Comparison of ENCODE assay signal across 9 cellular contexts in genomic region chrX:100409316-100410082, GRCh38. TPM values are rescaled to one million over a fixed set of nuclear protein-coding genes. Genes with fewer than 3 reads are reported as not detected.
DNase-seq lines count a peak whose midpoint lies in the region; ATAC-seq and TF ChIP-seq lines count a peak whose summit lies in the region.
"Had no signal": no experiment of that assay in that cellular context is flagged by ENCODE, and none has a peak within 500 bp of the region (broad histone marks: within the 10 kb centered on the region; RNA-seq: fewer than 3 reads in every experiment).

No MANE protein-coding gene starts in this region.

- ATAC-seq in thoracic aorta (ENCODE audit: insufficient number of reproducible peaks, low FRiP score, low read depth) (no peak), GM19467 (IDR thresholded peaks at IDR 0.05; ENCODE audit: unreplicated experiment) (no peak), GM18868 (IDR thresholded peaks at IDR 0.05; ENCODE audit: unreplicated experiment) (no peak)

- no peaks in the 10 kb centered on the region for H3K36me3 ChIP-seq in thoracic aorta

- DNase-seq in activated CD4-positive, alpha-beta T cell treated with anti-CD3 and anti-CD28 coated beads, Interleukin-2, amount 10 ng/mL, durations not matched to agents 24 days and 14 days = peak; percentile 48
- no peak for DNase-seq in activated CD4-positive, alpha-beta T cell treated with anti-CD3 and anti-CD28 coated beads, Interleukin-2, amount 50 U/mL, for 1 hour
- DNase-seq in activated naive CD8-positive, alpha-beta T cell treated with anti-CD3 and anti-CD28 coated beads for 36 hours = no peak
- DNase-seq in iris pigment epithelial cell (ENCODE audit: low read depth) (peak; percentile 5), thoracic aorta (ENCODE audit: low spot score) (no peak)
- no peak for DNase-seq in stimulated activated CD8-positive, alpha-beta memory T cell treated with anti-CD3 and anti-CD28 coated beads, Interleukin-4, amount 100 ng/mL, for 48 hours

- H3K4me1 ChIP-seq in thoracic aorta (ENCODE audit: control insufficient read depth in 1 of 2, low read depth in 2 of 2) = peaks cover 0 to 9% of the 10 kb centered on the region in 2 donors

- peak overlapping the region; percentile 80 for H3K27ac Mint-ChIP-seq in activated CD4-positive, alpha-beta T cell treated with anti-CD3 and anti-CD28 coated beads, Interleukin-2, amount 10 ng/mL, durations not matched to agents 24 days and 14 days
- no peak overlapping the region for H3K27ac Mint-ChIP-seq in activated naive CD8-positive, alpha-beta T cell treated with anti-CD3 and anti-CD28 coated beads for 36 hours
- H3K27ac Mint-ChIP-seq: CD4-positive, CD25-positive, alpha-beta regulatory T cell had no signal

- no peaks in the 10 kb centered on the region for H3K9me3 Mint-ChIP-seq in activated CD4-positive, alpha-beta T cell treated with anti-CD3 and anti-CD28 coated beads, Interleukin-2, amount 10 ng/mL, durations not matched to agents 24 days and 14 days
- H3K9me3 Mint-ChIP-seq in activated naive CD8-positive, alpha-beta T cell treated with anti-CD3 and anti-CD28 coated beads for 36 hours = no peaks in the 10 kb centered on the region

- H3K4me1 Mint-ChIP-seq in activated CD4-positive, alpha-beta T cell treated with anti-CD3 and anti-CD28 coated beads, Interleukin-2, amount 10 ng/mL, durations not matched to agents 24 days and 14 days = peaks cover 2% of the 10 kb centered on the region
- H3K4me1 Mint-ChIP-seq in activated naive CD8-positive, alpha-beta T cell treated with anti-CD3 and anti-CD28 coated beads for 36 hours = peaks cover 6% of the 10 kb centered on the region

- intact Hi-C loops in activated CD4-positive, alpha-beta T cell treated with anti-CD3 and anti-CD28 coated beads, Interleukin-2, amount 10 ng/mL, durations not matched to agents 24 days and 14 days (cut with micrococcal nuclease) = no loop called here

- TF ChIP-seq CTCF in thoracic aorta (IDR thresholded peaks at IDR 0.05) = no peak

- H3K27me3 Mint-ChIP-seq in activated CD4-positive, alpha-beta T cell treated with anti-CD3 and anti-CD28 coated beads, Interleukin-2, amount 10 ng/mL, durations not matched to agents 24 days and 14 days = peaks cover 54% of the 10 kb centered on the region
- peaks cover 84% of the 10 kb centered on the region for H3K27me3 Mint-ChIP-seq in activated naive CD8-positive, alpha-beta T cell treated with anti-CD3 and anti-CD28 coated beads for 36 hours

- H3K27ac ChIP-seq in thoracic aorta = no peak overlapping the region

- H3K4me3 ChIP-seq in thoracic aorta = peak overlapping the region; percentile 63

- no peaks in the 10 kb centered on the region for H3K9me3 ChIP-seq in thoracic aorta

- peaks cover 4% of the 10 kb centered on the region for H3K36me3 Mint-ChIP-seq in activated CD4-positive, alpha-beta T cell treated with anti-CD3 and anti-CD28 coated beads, Interleukin-2, amount 10 ng/mL, durations not matched to agents 24 days and 14 days (ENCODE audit: low read depth)
- peaks cover 1% of the 10 kb centered on the region for H3K36me3 Mint-ChIP-seq in activated naive CD8-positive, alpha-beta T cell treated with anti-CD3 and anti-CD28 coated beads for 36 hours
- H3K36me3 Mint-ChIP-seq: CD4-positive, CD25-positive, alpha-beta regulatory T cell had no signal

- H3K27me3 ChIP-seq in thoracic aorta (replicated peaks; ENCODE audit: insufficient read depth) = no peaks in the 10 kb centered on the region

- peak overlapping the region; percentile 51 for H3K4me3 Mint-ChIP-seq in activated CD4-positive, alpha-beta T cell treated with anti-CD3 and anti-CD28 coated beads, Interleukin-2, amount 10 ng/mL, durations not matched to agents 24 days and 14 days
- H3K4me3 Mint-ChIP-seq in activated naive CD8-positive, alpha-beta T cell treated with anti-CD3 and anti-CD28 coated beads for 36 hours = peak overlapping the region; percentile 76

RNA-seq across cellular contexts. Expression of gene PCDH19, which starts 0.6 kb away (rescaled TPM):
- not detected in 2 replicates for total RNA-seq in activated CD4-positive, alpha-beta T cell treated with anti-CD3 and anti-CD28 coated beads, Interleukin-2, amount 10 ng/mL, durations not matched to agents 24 days and 14 days
- total RNA-seq in activated naive CD8-positive, alpha-beta T cell treated with anti-CD3 and anti-CD28 coated beads for 36 hours = not detected
- 1 to 10 TPM in 1 of 2 donors, under 1 TPM in 1; 0.41 to 3.0 TPM for total RNA-seq in thoracic aorta
- total RNA-seq: CD4-positive, CD25-positive, alpha-beta regulatory T cell had no signal

Comparison
In these comparisons a context has a peak if more than half of its experiments do, and no peak if none do; other contexts are left out.
1. DNase-seq: peak in activated CD4-positive, alpha-beta T cell treated with anti-CD3 and anti-CD28 coated beads, Interleukin-2, amount 10 ng/mL, durations not matched to agents 24 days and 14 days (single experiment) and iris pigment epithelial cell (single experiment); none in activated CD4-positive, alpha-beta T cell treated with anti-CD3 and anti-CD28 coated beads, Interleukin-2, amount 50 U/mL, for 1 hour (single experiment), activated naive CD8-positive, alpha-beta T cell treated with anti-CD3 and anti-CD28 coated beads for 36 hours (single experiment), thoracic aorta (single experiment) and stimulated activated CD8-positive, alpha-beta memory T cell treated with anti-CD3 and anti-CD28 coated beads, Interleukin-4, amount 100 ng/mL, for 48 hours (single experiment).